ENCODE assay signal across 1 cellular context in the genomic region with DNA sequence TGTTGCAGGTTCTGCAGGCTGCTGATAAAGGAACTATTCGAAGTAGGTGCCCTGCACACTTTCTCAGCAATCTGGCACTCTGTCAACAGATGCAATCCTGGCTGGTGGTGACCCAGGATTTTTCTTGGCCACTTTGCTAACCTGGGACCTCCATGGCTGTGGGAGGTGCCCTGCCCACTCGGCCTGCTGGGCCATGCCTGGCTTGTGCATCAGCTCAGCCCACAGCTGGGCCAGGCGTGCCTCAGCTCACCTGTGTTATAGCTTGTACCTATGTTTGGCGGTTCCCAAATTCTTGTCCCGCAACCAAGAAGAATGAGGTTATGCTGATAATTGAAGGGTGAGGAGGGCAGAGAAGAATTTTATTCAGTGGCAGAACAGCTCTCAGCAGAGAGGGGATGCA.
TF ChIP-seq lines count a peak whose summit lies in the region.

No MANE protein-coding gene starts in this region.

TF ChIP-seq in liver, 16 proteins besides CTCF, POLR2A, EP300 and RAD21 (continued from another document):
- TF ChIP-seq, protein P1, sequence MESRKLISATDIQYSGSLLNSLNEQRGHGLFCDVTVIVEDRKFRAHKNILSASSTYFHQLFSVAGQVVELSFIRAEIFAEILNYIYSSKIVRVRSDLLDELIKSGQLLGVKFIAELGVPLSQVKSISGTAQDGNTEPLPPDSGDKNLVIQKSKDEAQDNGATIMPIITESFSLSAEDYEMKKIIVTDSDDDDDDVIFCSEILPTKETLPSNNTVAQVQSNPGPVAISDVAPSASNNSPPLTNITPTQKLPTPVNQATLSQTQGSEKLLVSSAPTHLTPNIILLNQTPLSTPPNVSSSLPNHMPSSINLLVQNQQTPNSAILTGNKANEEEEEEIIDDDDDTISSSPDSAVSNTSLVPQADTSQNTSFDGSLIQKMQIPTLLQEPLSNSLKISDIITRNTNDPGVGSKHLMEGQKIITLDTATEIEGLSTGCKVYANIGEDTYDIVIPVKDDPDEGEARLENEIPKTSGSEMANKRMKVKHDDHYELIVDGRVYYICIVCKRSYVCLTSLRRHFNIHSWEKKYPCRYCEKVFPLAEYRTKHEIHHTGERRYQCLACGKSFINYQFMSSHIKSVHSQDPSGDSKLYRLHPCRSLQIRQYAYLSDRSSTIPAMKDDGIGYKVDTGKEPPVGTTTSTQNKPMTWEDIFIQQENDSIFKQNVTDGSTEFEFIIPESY (IDR thresholded peaks at IDR 0.05): no peak
